Comparison of ENCODE assay signal across 15 cellular contexts in the genomic region with DNA sequence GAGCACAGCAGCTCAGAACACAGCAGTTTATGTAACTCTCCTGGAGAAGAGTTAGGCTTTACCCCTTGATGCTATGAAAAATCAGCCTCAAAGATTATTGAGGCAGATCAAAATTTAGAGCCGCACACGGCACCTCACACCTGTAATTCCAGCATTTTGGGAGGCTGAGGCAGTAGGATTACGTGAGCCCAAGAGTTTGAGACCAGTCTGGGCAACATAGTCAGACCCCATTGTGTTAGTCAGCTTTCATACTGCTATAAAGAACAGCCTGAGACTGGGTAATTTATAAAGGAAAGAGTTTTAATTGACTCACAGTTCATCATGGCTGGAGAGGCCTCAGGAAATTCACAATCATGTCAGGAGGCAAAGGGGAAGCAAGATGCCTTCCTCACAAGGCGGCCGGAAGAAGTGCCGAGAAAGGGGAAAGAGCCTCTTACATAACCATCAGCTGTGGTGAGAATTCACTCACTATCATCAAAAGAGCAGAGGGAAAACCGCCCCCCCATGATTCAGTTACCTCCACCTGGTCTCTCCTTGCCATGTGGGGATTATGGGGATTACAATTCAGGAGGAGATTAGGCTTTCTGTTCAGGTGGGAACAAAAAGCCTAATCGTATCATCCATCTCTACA.
DNase-seq lines count a peak whose midpoint lies in the region; ATAC-seq and TF ChIP-seq lines count a peak whose summit lies in the region.
"Had no signal": no experiment of that assay in that cellular context is flagged by ENCODE, and none has a peak within 500 bp of the region (broad histone marks: within the 10 kb centered on the region; RNA-seq: fewer than 3 reads in every experiment).

No MANE protein-coding gene starts in this region.

- no peak overlapping the region for H3K4me3 ChIP-seq in left ventricle myocardium inferior
- H3K4me3 ChIP-seq in CD4-positive, alpha-beta memory T cell (ENCODE audit: low read length in 2 of 2): no peak overlapping the region
- H3K4me3 ChIP-seq: gastroesophageal sphincter, prostate gland had no signal

- H3K27me3 Mint-ChIP-seq in T-helper 1 cell treated with Interleukin-12 subunit alpha and Interleukin-12 subunit beta and Interleukin-4 antibody, amounts not matched to agents 30 μg/mL and 1 μg/mL, for 36 hours (ENCODE audit: low read depth): no peaks in the 10 kb centered on the region
- H3K27me3 Mint-ChIP-seq in CD4-positive, alpha-beta memory T cell: no peaks in the 10 kb centered on the region

- ATAC-seq in omental fat pad (ENCODE audit: low FRiP score): no peak
- ATAC-seq: gastroesophageal sphincter had no signal

- POLR2A ChIA-PET in CD4-positive, alpha-beta memory T cell (lab: Charles Lee; ENCODE audit: partially characterized antibody): no interaction called here

- peaks cover 11% of the 10 kb centered on the region for H3K4me1 Mint-ChIP-seq in T-helper 1 cell treated with Interleukin-12 subunit alpha and Interleukin-12 subunit beta and Interleukin-4 antibody, amounts not matched to agents 30 μg/mL and 1 μg/mL, for 36 hours (ENCODE audit: low read depth)
- H3K4me1 Mint-ChIP-seq in CD4-positive, alpha-beta memory T cell: peaks cover 3 to 9% (median 4%) of the 10 kb centered on the region in 4 donors

- no peak overlapping the region for H3K27ac Mint-ChIP-seq in T-helper 1 cell treated with Interleukin-12 subunit alpha and Interleukin-12 subunit beta and Interleukin-4 antibody, amounts not matched to agents 30 μg/mL and 1 μg/mL, for 36 hours
- peak overlapping the region in 1 of 7 donors; percentile 53 for H3K27ac Mint-ChIP-seq in CD4-positive, alpha-beta memory T cell

- H3K27ac ChIP-seq in left ventricle myocardium inferior (replicated peaks): no peak overlapping the region
- H3K27ac ChIP-seq in CD4-positive, alpha-beta memory T cell (ENCODE audit: low read depth, low read length): no peak overlapping the region
- H3K27ac ChIP-seq: gastroesophageal sphincter, prostate gland had no signal

- peaks cover 6% of the 10 kb centered on the region for H3K36me3 Mint-ChIP-seq in T-helper 1 cell treated with Interleukin-12 subunit alpha and Interleukin-12 subunit beta and Interleukin-4 antibody, amounts not matched to agents 30 μg/mL and 1 μg/mL, for 36 hours (ENCODE audit: low read depth)
- H3K36me3 Mint-ChIP-seq in CD4-positive, alpha-beta memory T cell: no peaks in the 10 kb centered on the region

- CTCF ChIA-PET in CD4-positive, alpha-beta memory T cell (lab: Charles Lee; ENCODE audit: partially characterized antibody): no interaction called here

- peaks cover 5% of the 10 kb centered on the region for H3K9me3 Mint-ChIP-seq in T-helper 1 cell treated with Interleukin-12 subunit alpha and Interleukin-12 subunit beta and Interleukin-4 antibody, amounts not matched to agents 30 μg/mL and 1 μg/mL, for 36 hours
- no peaks in the 10 kb centered on the region for H3K9me3 Mint-ChIP-seq in CD4-positive, alpha-beta memory T cell

- no peaks in the 10 kb centered on the region for H3K4me1 ChIP-seq in left ventricle myocardium inferior
- no peaks in the 10 kb centered on the region for H3K4me1 ChIP-seq in CD4-positive, alpha-beta memory T cell (ENCODE audit: insufficient read depth, low read length)
- H3K4me1 ChIP-seq: gastroesophageal sphincter, prostate gland had no signal

- no peak for TF ChIP-seq CTCF in left ventricle myocardium inferior (IDR thresholded peaks at IDR 0.05; ENCODE audit: borderline replicate concordance)
- TF ChIP-seq CTCF in omental fat pad (IDR thresholded peaks at IDR 0.05): no peak

- H3K36me3 ChIP-seq in left ventricle myocardium inferior: no peaks in the 10 kb centered on the region
- no peaks in the 10 kb centered on the region for H3K36me3 ChIP-seq in CD4-positive, alpha-beta memory T cell (ENCODE audit: insufficient read depth, low read length)
- H3K36me3 ChIP-seq: gastroesophageal sphincter, prostate gland had no signal

- H3K9me3 ChIP-seq in left ventricle myocardium inferior (replicated peaks): no peaks in the 10 kb centered on the region
- H3K9me3 ChIP-seq in CD4-positive, alpha-beta memory T cell (ENCODE audit: control insufficient read depth in 1 of 2, low read length in 2 of 2): no peaks in the 10 kb centered on the region
- H3K9me3 ChIP-seq: gastroesophageal sphincter, prostate gland had no signal

- no peaks in the 10 kb centered on the region for H3K27me3 ChIP-seq in left ventricle myocardium inferior (ENCODE audit: low read depth)
- no peaks in the 10 kb centered on the region for H3K27me3 ChIP-seq in CD4-positive, alpha-beta memory T cell (ENCODE audit: insufficient read depth, low read length)
- H3K27me3 ChIP-seq: gastroesophageal sphincter had no signal

- intact Hi-C loops in left ventricle myocardium inferior (cut with micrococcal nuclease): no loop called here
- intact Hi-C loops in CD4-positive, alpha-beta memory T cell (cut with micrococcal nuclease): no loop called here

- DNase-seq in T-helper 1 cell (no peak), SKM-1 treated with dmso at 0.1 percent for 144 hours (lab: John Stamatoyannopoulos, UW; ENCODE audit: unreplicated experiment) (peak; percentile 84), left ventricle myocardium inferior (peak; percentile 20), pons (ENCODE audit: low spot score) (peak; percentile 76), omental fat pad (ENCODE audit: low spot score) (no peak)
- no peak for DNase-seq in CD4-positive, alpha-beta memory T cell
- DNase-seq in central memory CD4-positive, alpha-beta T cell: no peak
- DNase-seq: 8988T; DMS53; NCI-H345; SHP77 treated with DMSO at 0.1 percent for 48 hours; stimulated activated CD4-positive, alpha-beta T cell treated with anti-CD3 and anti-CD28 coated beads, Interleukin-4, amount 100 ng/mL, for 4 hours had no signal

- H3K4me3 Mint-ChIP-seq in T-helper 1 cell treated with Interleukin-12 subunit alpha and Interleukin-12 subunit beta and Interleukin-4 antibody, amounts not matched to agents 30 μg/mL and 1 μg/mL, for 36 hours: peak overlapping the region; percentile 35
- H3K4me3 Mint-ChIP-seq in CD4-positive, alpha-beta memory T cell: no peak overlapping the region

Comparison
In these comparisons a context has a peak if more than half of its experiments do, and no peak if none do; other contexts are left out.
1. DNase-seq: peak in SKM-1 treated with dmso at 0.1 percent for 144 hours (single experiment), left ventricle myocardium inferior (single experiment) and pons (single experiment); none in T-helper 1 cell (0 of 5), CD4-positive, alpha-beta memory T cell (0 of 5), omental fat pad (single experiment) and central memory CD4-positive, alpha-beta T cell (single experiment).